Comparison of ENCODE assay signal across 9 cellular contexts in genomic region chr3:52288674-52289073, GRCh38. TPM values are rescaled to one million over a fixed set of nuclear protein-coding genes. Genes with fewer than 3 reads are reported as not detected.
DNase-seq lines count a peak whose midpoint lies in the region; ATAC-seq and TF ChIP-seq lines count a peak whose summit lies in the region.
"Had no signal": no experiment of that assay in that cellular context is flagged by ENCODE, and none has a peak within 500 bp of the region (broad histone marks: within the 10 kb centered on the region; RNA-seq: fewer than 3 reads in every experiment).

No MANE protein-coding gene starts in this region.

- H3K9me2 ChIP-seq in DOHH2 (replicated peaks; ENCODE audit: control insufficient read depth, low read length), result no peaks in the 10 kb centered on the region

- H3K27me3 ChIP-seq in DOHH2 (ENCODE audit: control insufficient read depth, low read length) (no peaks in the 10 kb centered on the region), Panc1 (ENCODE audit: control insufficient read depth, insufficient read depth, low read length) (no peaks in the 10 kb centered on the region)

- DNase-seq in Panc1 (ENCODE audit: low read depth, low spot score), result no peak
- DNase-seq in epithelial cell of esophagus (ENCODE audit: low read depth), result no peak
- DNase-seq in progenitor cell of endocrine pancreas (ENCODE audit: low spot score, unreplicated experiment), result no peak
- no peak for DNase-seq in HCEC 1CT
- DNase-seq in caudate nucleus (lab: John Stamatoyannopoulos, UW), result no peak
- DNase-seq in kidney glomerular epithelial cell (lab: John Stamatoyannopoulos, UW), result no peak
- DNase-seq in NCI-H2081 treated with DMSO at 0.1 percent for 48 hours (lab: John Stamatoyannopoulos, UW), result no peak
- DNase-seq: central memory CD4-positive, alpha-beta T cell had no signal

- intact Hi-C loops in Panc1 (cut with micrococcal nuclease; ENCODE audit: unreplicated experiment), result no loop called here

- H3K4me3 ChIP-seq in DOHH2 (ENCODE audit: low read length), result peak overlapping the region; percentile 91
- peak overlapping the region; percentile 70 to 78 for H3K4me3 ChIP-seq in Panc1 (ENCODE audit: low read depth in 2 of 2, low read length in 2 of 2)
- peak overlapping the region; percentile 91 for H3K4me3 ChIP-seq in epithelial cell of esophagus (ENCODE audit: low read length)

- peak overlapping the region; percentile 85 for H3K4me2 ChIP-seq in DOHH2 (ENCODE audit: low read length)

- H3K36me3 ChIP-seq in DOHH2 (ENCODE audit: control insufficient read depth, low read length), result peaks cover 18% of the 10 kb centered on the region
- H3K36me3 ChIP-seq in Panc1 (ENCODE audit: control insufficient read depth, insufficient read depth, low read length), result no peaks in the 10 kb centered on the region

- H3K79me2 ChIP-seq in DOHH2 (ENCODE audit: control insufficient read depth, low read length), result peaks cover 28% of the 10 kb centered on the region

- POLR2A ChIA-PET in Panc1 (lab: Charles Lee), result no interaction called here

- no peaks in the 10 kb centered on the region for H4K20me1 ChIP-seq in DOHH2 (ENCODE audit: control insufficient read depth, insufficient read depth, low read depth, low read length)

- no peak for TF ChIP-seq CTCF in DOHH2 (IDR thresholded peaks at IDR 0.05; ENCODE audit: low read depth, low read length, poor library complexity, severe bottlenecking)
- TF ChIP-seq CTCF in Panc1 (IDR thresholded peaks at IDR 0.05), result no peak
- no peak for TF ChIP-seq CTCF in epithelial cell of esophagus (IDR thresholded peaks at IDR 0.05; ENCODE audit: insufficient read depth, low read depth, low read length, missing control alignments)
- TF ChIP-seq CTCF in progenitor cell of endocrine pancreas (IDR thresholded peaks at IDR 0.05; ENCODE audit: unreplicated experiment), result no peak

- in situ Hi-C loops in Panc1 (cut with HindIII; ENCODE audit: low pct_unique_long_range_greater_than_20kb, low sequenced_read_pairs), result no loop called here

- peak overlapping the region; percentile 100 for H3K27ac Mint-ChIP-seq in progenitor cell of endocrine pancreas

- no peaks in the 10 kb centered on the region for H3K27me3 Mint-ChIP-seq in progenitor cell of endocrine pancreas

- H3K4me1 ChIP-seq in DOHH2 (ENCODE audit: control insufficient read depth, low read length) (peaks cover 16% of the 10 kb centered on the region), Panc1 (ENCODE audit: control insufficient read depth, insufficient read depth, low read length) (peaks cover 4% of the 10 kb centered on the region; the same call in 1 of the 2 replicates)

- CTCF ChIA-PET in Panc1 (lab: Charles Lee), result interaction anchor here (1.0 kb wide), 1 partner anchor 9 kb away, joined by 4 read pairs; no protein-coding TSS in a partner anchor

- H3K4me3 Mint-ChIP-seq in progenitor cell of endocrine pancreas (ENCODE audit: low read depth), result peak overlapping the region; percentile 100

- H3F3A ChIP-seq in DOHH2 (ENCODE audit: control insufficient read depth, insufficient read depth), result peaks cover 5% of the 10 kb centered on the region; the same call in 1 of the 2 replicates

- BruUV-seq in Panc1 (replicated peaks; lab: Mats Ljungman, UMichigan), result no TSS peak

- H3K4me1 Mint-ChIP-seq in progenitor cell of endocrine pancreas (ENCODE audit: low read depth), result peaks cover 50% of the 10 kb centered on the region

- no peaks in the 10 kb centered on the region for H3K9me3 ChIP-seq in DOHH2 (ENCODE audit: control insufficient read depth, insufficient read depth, low read length)
- no peaks in the 10 kb centered on the region for H3K9me3 ChIP-seq in Panc1 (ENCODE audit: control insufficient read depth, insufficient read depth, low read depth, low read length)

- H3K36me3 Mint-ChIP-seq in progenitor cell of endocrine pancreas (ENCODE audit: insufficient read depth), result no peaks in the 10 kb centered on the region

- H3K9me3 Mint-ChIP-seq in progenitor cell of endocrine pancreas (ENCODE audit: low read depth), result no peaks in the 10 kb centered on the region

- H3K27ac ChIP-seq in DOHH2 (ENCODE audit: low read depth, low read length) (peak overlapping the region; percentile 96; the same call in 1 of the 2 replicates), Panc1 (ENCODE audit: low read length) (peak overlapping the region; percentile 96), caudate nucleus (ENCODE audit: low read depth, low read length) (no peak overlapping the region)

- ATAC-seq in Panc1, result no peak

RNA-seq across cellular contexts. Expression of gene GLYCTK, which starts 1.0 kb away (rescaled TPM):
- total RNA-seq in Panc1 (2021; ENCODE audit: unreplicated experiment), result 6.5 TPM
- 5.6 TPM for polyA plus RNA-seq in Panc1 (2012; ENCODE audit: insufficient read length)
- total RNA-seq in progenitor cell of endocrine pancreas, result 52.5 and 53.6 TPM in 2 replicates

RNA-seq across cellular contexts. Expression of gene WDR82, which starts 10.2 kb away (rescaled TPM):
- total RNA-seq in Panc1 (2021; ENCODE audit: unreplicated experiment), result 57.9 TPM
- 47.0 TPM for polyA plus RNA-seq in Panc1 (2012; ENCODE audit: insufficient read length)
- 89.3 and 93.1 TPM in 2 replicates for total RNA-seq in progenitor cell of endocrine pancreas

RNA-seq across cellular contexts. Expression of gene DNAH1, which starts 27.4 kb away (rescaled TPM):
- 2.4 TPM for total RNA-seq in Panc1 (2021; ENCODE audit: unreplicated experiment)
- 2.4 TPM for polyA plus RNA-seq in Panc1 (2012; ENCODE audit: insufficient read length)
- total RNA-seq in progenitor cell of endocrine pancreas, result 11.6 and 14.0 TPM in 2 replicates

RNA-seq across cellular contexts. Expression of gene PPM1M, which starts 43.1 kb away (rescaled TPM):
- total RNA-seq in Panc1 (2021; ENCODE audit: unreplicated experiment), result 9.7 TPM
- 10.7 TPM for polyA plus RNA-seq in Panc1 (2012; ENCODE audit: insufficient read length)
- total RNA-seq in progenitor cell of endocrine pancreas, result 6.1 and 6.7 TPM in 2 replicates

RNA-seq across cellular contexts. Expression of gene TWF2, which starts 49.7 kb away (rescaled TPM):
- total RNA-seq in Panc1 (2021; ENCODE audit: unreplicated experiment) (51.9 TPM), progenitor cell of endocrine pancreas (27.6 and 31.5 TPM in 2 replicates)
- 105 TPM for polyA plus RNA-seq in Panc1 (2012; ENCODE audit: insufficient read length)
